6 cellular contexts compared by ENCODE assay signal in genomic region chr6:169702640-169703246, GRCh38. TPM values are rescaled to one million over a fixed set of nuclear protein-coding genes. Genes with fewer than 3 reads are reported as not detected.
DNase-seq lines count a peak whose midpoint lies in the region; TF ChIP-seq lines count a peak whose summit lies in the region.

No MANE protein-coding gene starts in this region.

- peak overlapping the region; percentile 78 to 89 for H3K27ac ChIP-seq in liver (ENCODE audit: low read depth in 1 of 2, low read length in 2 of 2)
- H3K27ac ChIP-seq in vagina: peak overlapping the region; percentile 93

- no peaks in the 10 kb centered on the region for H3K9me3 Mint-ChIP-seq in activated T-helper 2 cell treated with anti-CD3 and anti-CD28 coated beads, Interferon-gamma antibody, Interleukin-2, Interleukin-4, amounts not matched to agents 10 μg/mL and 5 μg/mL and 100 μg/mL, durations not matched to agents 14 hours and 24 hours and 36 hours

- TF ChIP-seq RAD21 in liver (IDR thresholded peaks at IDR 0.05): no peak

- intact Hi-C loops in activated T-helper 2 cell treated with anti-CD3 and anti-CD28 coated beads, Interferon-gamma antibody, Interleukin-2, Interleukin-4, amounts not matched to agents 10 μg/mL and 5 μg/mL and 100 μg/mL, durations not matched to agents 14 hours and 24 hours and 36 hours (cut with micrococcal nuclease): loop anchor here (1.0 to 5.0 kb wide), 5 partner anchors 21 to 852 kb away; partner anchors contain the start of genes DYNLT2, ERMARD, FAM120B and TBP
- intact Hi-C loops in vagina (cut with DNase I): no loop called here

- DNase-seq in DMS53 (lab: John Stamatoyannopoulos, UW) (peak; percentile 83), DMS53 treated with DMSO at 0.1 percent for 48 hours (lab: John Stamatoyannopoulos, UW; ENCODE audit: unreplicated experiment) (no peak), HPDE6-E6E7 (ENCODE audit: extremely low spot score) (peak; percentile 28), vagina (ENCODE audit: extremely low spot score in 2 of 2) (no peak)
- peak; percentile 45 for DNase-seq in activated T-helper 2 cell treated with anti-CD3 and anti-CD28 coated beads, Interferon-gamma antibody, Interleukin-2, Interleukin-4, amounts not matched to agents 10 μg/mL and 5 μg/mL and 100 μg/mL, durations not matched to agents 14 hours and 24 hours and 36 hours (ENCODE audit: low spot score)

- no peak for TF ChIP-seq CTCF in liver (IDR thresholded peaks at IDR 0.05; ENCODE audit: low read depth, low read length, missing input control)
- no peak for TF ChIP-seq CTCF in vagina (IDR thresholded peaks at IDR 0.05)

- peaks cover 3 to 43% (median 28%) of the 10 kb centered on the region in 4 donors for H3K4me1 ChIP-seq in liver (ENCODE audit: control insufficient read depth in 4 of 4, insufficient read depth in 4 of 4, low read length in 3 of 4)
- H3K4me1 ChIP-seq in vagina: peaks cover 62% of the 10 kb centered on the region

- H3K4me1 Mint-ChIP-seq in activated T-helper 2 cell treated with anti-CD3 and anti-CD28 coated beads, Interferon-gamma antibody, Interleukin-2, Interleukin-4, amounts not matched to agents 10 μg/mL and 5 μg/mL and 100 μg/mL, durations not matched to agents 14 hours and 24 hours and 36 hours (ENCODE audit: low read depth): peaks cover 40% of the 10 kb centered on the region

- peak overlapping the region; percentile 84 for H3K27ac Mint-ChIP-seq in activated T-helper 2 cell treated with anti-CD3 and anti-CD28 coated beads, Interferon-gamma antibody, Interleukin-2, Interleukin-4, amounts not matched to agents 10 μg/mL and 5 μg/mL and 100 μg/mL, durations not matched to agents 14 hours and 24 hours and 36 hours

- H3K4me3 ChIP-seq in liver (ENCODE audit: low read depth in 1 of 3, low read length in 3 of 3): peak overlapping the region; percentile 70 to 98 (median 93)
- H3K4me3 ChIP-seq in vagina: peak overlapping the region; percentile 77 to 99

- H3K36me3 ChIP-seq in liver (ENCODE audit: control insufficient read depth in 4 of 4, insufficient read depth in 3 of 4, low read depth in 1 of 4, low read length in 3 of 4) (peaks cover 0 to 7% (median 1%) of the 10 kb centered on the region in 4 donors), vagina (peaks cover 0 to 10% of the 10 kb centered on the region in 2 donors)

- H3K36me3 Mint-ChIP-seq in activated T-helper 2 cell treated with anti-CD3 and anti-CD28 coated beads, Interferon-gamma antibody, Interleukin-2, Interleukin-4, amounts not matched to agents 10 μg/mL and 5 μg/mL and 100 μg/mL, durations not matched to agents 14 hours and 24 hours and 36 hours (ENCODE audit: low read depth): peaks cover 38% of the 10 kb centered on the region

- no peaks in the 10 kb centered on the region for H3K9me3 ChIP-seq in liver (ENCODE audit: control insufficient read depth in 4 of 4, low read length in 3 of 4)
- no peaks in the 10 kb centered on the region for H3K9me3 ChIP-seq in vagina

- 2% methylated on average over 41 of the region's 41 CpGs for WGBS in liver

- H3K27me3 ChIP-seq in liver (ENCODE audit: control insufficient read depth in 4 of 4, insufficient read depth in 4 of 4, low read length in 3 of 4): no peaks in the 10 kb centered on the region
- no peaks in the 10 kb centered on the region for H3K27me3 ChIP-seq in vagina

- no peak for TF ChIP-seq POLR2A in vagina (IDR thresholded peaks at IDR 0.05)

- H3K4me3 Mint-ChIP-seq in activated T-helper 2 cell treated with anti-CD3 and anti-CD28 coated beads, Interferon-gamma antibody, Interleukin-2, Interleukin-4, amounts not matched to agents 10 μg/mL and 5 μg/mL and 100 μg/mL, durations not matched to agents 14 hours and 24 hours and 36 hours (ENCODE audit: low read depth): peak overlapping the region; percentile 86

- peak overlapping the region; percentile 46 to 67 for H3K9ac ChIP-seq in liver (ENCODE audit: low read depth in 1 of 2, low read length in 2 of 2)

- no peaks in the 10 kb centered on the region for H3K27me3 Mint-ChIP-seq in activated T-helper 2 cell treated with anti-CD3 and anti-CD28 coated beads, Interferon-gamma antibody, Interleukin-2, Interleukin-4, amounts not matched to agents 10 μg/mL and 5 μg/mL and 100 μg/mL, durations not matched to agents 14 hours and 24 hours and 36 hours (ENCODE audit: low read depth)

TF ChIP-seq in liver, 16 proteins besides CTCF, POLR2A, EP300 and RAD21:
- TF ChIP-seq, protein P1, sequence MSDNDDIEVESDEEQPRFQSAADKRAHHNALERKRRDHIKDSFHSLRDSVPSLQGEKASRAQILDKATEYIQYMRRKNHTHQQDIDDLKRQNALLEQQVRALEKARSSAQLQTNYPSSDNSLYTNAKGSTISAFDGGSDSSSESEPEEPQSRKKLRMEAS (IDR thresholded peaks at IDR 0.05): peak; percentile 32
- no peak for TF ChIP-seq FOXA1 (IDR thresholded peaks at IDR 0.05)

RNA-seq across cellular contexts. Expression of gene C6orf120, which starts 0.8 kb away (rescaled TPM):
- 18.9 and 19.6 TPM in 2 replicates for total RNA-seq in activated T-helper 2 cell treated with anti-CD3 and anti-CD28 coated beads, Interferon-gamma antibody, Interleukin-2, Interleukin-4, amounts not matched to agents 10 μg/mL and 5 μg/mL and 100 μg/mL, durations not matched to agents 14 hours and 24 hours and 36 hours
- total RNA-seq in liver (10 to 100 TPM; 23.6 to 29.7 TPM), vagina (21.4 TPM)
- polyA plus RNA-seq in liver: 10 to 100 TPM; 10.5 to 15.2 TPM

RNA-seq across cellular contexts. Expression of gene WDR27, which starts 0.9 kb away (rescaled TPM):
- total RNA-seq in activated T-helper 2 cell treated with anti-CD3 and anti-CD28 coated beads, Interferon-gamma antibody, Interleukin-2, Interleukin-4, amounts not matched to agents 10 μg/mL and 5 μg/mL and 100 μg/mL, durations not matched to agents 14 hours and 24 hours and 36 hours: 35.0 and 35.9 TPM in 2 replicates
- total RNA-seq in liver (10 to 100 TPM in 1 of 2 donors, 1 to 10 TPM in 1; 7.1 to 20.1 TPM), vagina (41.5 TPM)
- polyA plus RNA-seq in liver: 1 to 10 TPM; 3.7 to 8.3 TPM

RNA-seq across cellular contexts. Expression of gene PHF10, which starts 21.6 kb away (rescaled TPM):
- 94.5 and 95.3 TPM in 2 replicates for total RNA-seq in activated T-helper 2 cell treated with anti-CD3 and anti-CD28 coated beads, Interferon-gamma antibody, Interleukin-2, Interleukin-4, amounts not matched to agents 10 μg/mL and 5 μg/mL and 100 μg/mL, durations not matched to agents 14 hours and 24 hours and 36 hours
- total RNA-seq in liver (10 to 100 TPM; 22.6 to 25.7 TPM), vagina (54.8 TPM)
- 10 to 100 TPM; 10.2 to 14.7 TPM for polyA plus RNA-seq in liver

RNA-seq across cellular contexts. Expression of gene DYNLT2, which starts 48.6 kb away (rescaled TPM):
- 1.9 and 2.1 TPM in 2 replicates for total RNA-seq in activated T-helper 2 cell treated with anti-CD3 and anti-CD28 coated beads, Interferon-gamma antibody, Interleukin-2, Interleukin-4, amounts not matched to agents 10 μg/mL and 5 μg/mL and 100 μg/mL, durations not matched to agents 14 hours and 24 hours and 36 hours
- 1 to 10 TPM in 1 of 2 donors, under 1 TPM in 1; 0.89 to 1.5 TPM for total RNA-seq in liver
- polyA plus RNA-seq in liver: 1 to 10 TPM in 1 of 2 donors, under 1 TPM in 1; 0.37 to 2.3 TPM
- total RNA-seq in vagina: 3.2 TPM

RNA-seq across cellular contexts. Expression of gene ERMARD, which starts 48.7 kb away (rescaled TPM):
- total RNA-seq in activated T-helper 2 cell treated with anti-CD3 and anti-CD28 coated beads, Interferon-gamma antibody, Interleukin-2, Interleukin-4, amounts not matched to agents 10 μg/mL and 5 μg/mL and 100 μg/mL, durations not matched to agents 14 hours and 24 hours and 36 hours: 24.5 and 25.9 TPM in 2 replicates
- total RNA-seq in liver: 10 to 100 TPM; 11.9 to 20.7 TPM
- 10 to 100 TPM; 10.1 to 16.1 TPM for polyA plus RNA-seq in liver
- total RNA-seq in vagina: 41.5 TPM

Comparison
In these comparisons a context has a peak if more than half of its experiments do, and no peak if none do; other contexts are left out.
1. DNase-seq: peak in DMS53 (single experiment), HPDE6-E6E7 (single experiment) and activated T-helper 2 cell treated with anti-CD3 and anti-CD28 coated beads, Interferon-gamma antibody, Interleukin-2, Interleukin-4, amounts not matched to agents 10 μg/mL and 5 μg/mL and 100 μg/mL, durations not matched to agents 14 hours and 24 hours and 36 hours (single experiment); none in DMS53 treated with DMSO at 0.1 percent for 48 hours (single experiment) and vagina (0 of 2).